Comparison of ENCODE assay signal across 8 cellular contexts in the genomic region with DNA sequence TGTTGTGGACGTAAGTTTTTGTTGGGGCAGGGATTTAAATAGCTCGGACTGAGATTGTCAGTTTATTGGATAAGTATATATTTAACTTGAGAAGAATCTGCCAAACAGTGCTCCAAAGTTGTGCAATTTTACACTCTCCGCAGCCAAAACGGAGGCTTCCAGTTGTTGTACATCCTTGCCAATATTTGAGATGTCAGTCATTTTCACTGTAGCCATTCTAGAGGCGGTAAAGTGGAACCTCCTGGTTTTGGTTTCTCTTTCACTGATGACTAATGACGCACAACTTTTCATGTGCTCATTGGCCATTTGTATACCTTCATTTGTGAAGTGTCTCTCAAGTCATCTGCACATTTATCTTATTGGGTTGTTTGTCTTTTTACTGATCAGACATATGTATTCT. TPM values are rescaled to one million over a fixed set of nuclear protein-coding genes. Genes with fewer than 3 reads are reported as not detected.
DNase-seq lines count a peak whose midpoint lies in the region; ATAC-seq lines count a peak whose summit lies in the region.
"Not testable (repeated sequence)": the region's sequence is repeated elsewhere in the genome, so short reads cannot be mapped to it uniquely, and the experiment has no call there.

No MANE protein-coding gene starts in this region.

- H3K36me3 Mint-ChIP-seq in activated CD4-positive, alpha-beta T cell treated with anti-CD3 and anti-CD28 coated beads, Interleukin-2, amount 10 ng/mL, durations not matched to agents 24 days and 14 days (ENCODE audit: low read depth): not testable (repeated sequence)

- peaks cover 12% of the 10 kb centered on the region for H3K4me1 Mint-ChIP-seq in activated CD4-positive, alpha-beta T cell treated with anti-CD3 and anti-CD28 coated beads, Interleukin-2, amount 10 ng/mL, durations not matched to agents 24 days and 14 days

- peak; percentile 31 for DNase-seq in GM03348 (ENCODE audit: low spot score)
- peak; percentile 18 for DNase-seq in NCI-H2029 treated with DMSO at 0.1 percent for 48 hours (lab: John Stamatoyannopoulos, UW)
- peak; percentile 76 for DNase-seq in activated CD4-positive, alpha-beta T cell treated with anti-CD3 and anti-CD28 coated beads, Interleukin-2, amount 10 ng/mL, durations not matched to agents 24 days and 14 days
- DNase-seq in dermis blood vessel endothelial cell: peak; percentile 31
- peak; percentile 80 for DNase-seq in left lobe of liver (ENCODE audit: low spot score)
- DNase-seq in stromal cell of bone marrow (ENCODE audit: low read depth): peak; percentile 85

- H3K27me3 Mint-ChIP-seq in activated CD4-positive, alpha-beta T cell treated with anti-CD3 and anti-CD28 coated beads, Interleukin-2, amount 10 ng/mL, durations not matched to agents 24 days and 14 days: not testable (repeated sequence)

- intact Hi-C loops in activated CD4-positive, alpha-beta T cell treated with anti-CD3 and anti-CD28 coated beads, Interleukin-2, amount 10 ng/mL, durations not matched to agents 24 days and 14 days (cut with micrococcal nuclease): not testable (repeated sequence)

- not testable (repeated sequence) for H3K9me3 Mint-ChIP-seq in activated CD4-positive, alpha-beta T cell treated with anti-CD3 and anti-CD28 coated beads, Interleukin-2, amount 10 ng/mL, durations not matched to agents 24 days and 14 days

- H3K4me3 Mint-ChIP-seq in activated CD4-positive, alpha-beta T cell treated with anti-CD3 and anti-CD28 coated beads, Interleukin-2, amount 10 ng/mL, durations not matched to agents 24 days and 14 days: not testable (repeated sequence)

- ATAC-seq in GM21367 (IDR thresholded peaks at IDR 0.05; ENCODE audit: unreplicated experiment) (peak; percentile 52), HG03103 (IDR thresholded peaks at IDR 0.05; ENCODE audit: low read depth, unreplicated experiment) (peak; percentile 48), left lobe of liver (peak; percentile 60)

- H3K27ac Mint-ChIP-seq in activated CD4-positive, alpha-beta T cell treated with anti-CD3 and anti-CD28 coated beads, Interleukin-2, amount 10 ng/mL, durations not matched to agents 24 days and 14 days: not testable (repeated sequence)

RNA-seq across cellular contexts. Expression of gene NUTM2A, which starts 24.3 kb away (rescaled TPM):
- total RNA-seq in activated CD4-positive, alpha-beta T cell treated with anti-CD3 and anti-CD28 coated beads, Interleukin-2, amount 10 ng/mL, durations not matched to agents 24 days and 14 days: 0.12 TPM in 1 of 2 replicates, not detected in the other
- 0.09 and 0.85 TPM in 2 replicates for total RNA-seq in dermis blood vessel endothelial cell
- 1.1 TPM for total RNA-seq in left lobe of liver

Comparison
In these comparisons a context has a peak if more than half of its experiments do, and no peak if none do; other contexts are left out.
1. Peak in every context shown above with its lines: DNase-seq and ATAC-seq.
2. DNase-seq: peak in every context shown above with its lines; median percentile 85 in stromal cell of bone marrow; 80 in left lobe of liver; 76 in activated CD4-positive, alpha-beta T cell treated with anti-CD3 and anti-CD28 coated beads, Interleukin-2, amount 10 ng/mL, durations not matched to agents 24 days and 14 days; 31 in GM03348; 31 in dermis blood vessel endothelial cell; 18 in NCI-H2029 treated with DMSO at 0.1 percent for 48 hours.